Comparison of ENCODE assay signal across 7 cellular contexts in genomic region chrX:40175416-40176255, GRCh38.
DNase-seq lines count a peak whose midpoint lies in the region; ATAC-seq and TF ChIP-seq lines count a peak whose summit lies in the region.

No MANE protein-coding gene starts in this region.

- peaks cover 22 to 28% of the 10 kb centered on the region in 2 donors for H3K4me1 Mint-ChIP-seq in natural killer cell treated with Interleukin-12 subunit alpha and Interleukin-12 subunit beta and Interleukin-15 and Interleukin-18, amount 100 ng/mL, for 72 hours (ENCODE audit: low read depth in 2 of 2)

- H3K36me3 Mint-ChIP-seq in natural killer cell treated with Interleukin-12 subunit alpha and Interleukin-12 subunit beta and Interleukin-15 and Interleukin-18, amount 100 ng/mL, for 72 hours, result no peaks in the 10 kb centered on the region

- H3K27me3 Mint-ChIP-seq in natural killer cell treated with Interleukin-12 subunit alpha and Interleukin-12 subunit beta and Interleukin-15 and Interleukin-18, amount 100 ng/mL, for 72 hours, result peaks cover 0 to 14% of the 10 kb centered on the region in 2 donors

- no peaks in the 10 kb centered on the region for H3K36me3 ChIP-seq in OCI-LY1 (ENCODE audit: insufficient read depth, low read length)

- peaks cover 61% of the 10 kb centered on the region for H3K4me1 ChIP-seq in OCI-LY1 (ENCODE audit: insufficient read depth, low read length, severe bottlenecking)

- H3K79me2 ChIP-seq in OCI-LY1 (ENCODE audit: insufficient read depth, low read length), result no peaks in the 10 kb centered on the region

- H3K9me2 ChIP-seq in OCI-LY1 (ENCODE audit: low read depth, low read length), result no peaks in the 10 kb centered on the region

- DNase-seq in activated T-cell treated with anti-CD3 and anti-CD28 coated beads for 48 hours (ENCODE audit: low read depth) (peak; percentile 70), superior temporal gyrus (ENCODE audit: extremely low spot score) (peak; percentile 49)
- no peak for DNase-seq in natural killer cell treated with Interleukin-12 subunit alpha and Interleukin-12 subunit beta and Interleukin-15 and Interleukin-18, amount 100 ng/mL, for 72 hours (ENCODE audit: low spot score)

- peak overlapping the region; percentile 98 for H3K27ac ChIP-seq in OCI-LY1 (ENCODE audit: low read depth, low read length, poor library complexity, severe bottlenecking)

- 0 out of 2 replicates have a peak, but pooled peaks cover 4% of the 10 kb centered on the region for H3F3A ChIP-seq in OCI-LY1 (ENCODE audit: insufficient read depth, low read length)

- H3K4me3 ChIP-seq in OCI-LY1 (ENCODE audit: low read depth, low read length, poor library complexity, severe bottlenecking), result peak overlapping the region; percentile 77

- peak overlapping the region; percentile 80 for H3K4me2 ChIP-seq in OCI-LY1 (ENCODE audit: low read length)

- no peak for TF ChIP-seq CTCF in OCI-LY1 (IDR thresholded peaks at IDR 0.05; ENCODE audit: low read length)

- H3K9ac ChIP-seq in OCI-LY1 (ENCODE audit: low read length), result peak overlapping the region; percentile 91

- H3K27me3 ChIP-seq in OCI-LY1 (ENCODE audit: insufficient read depth, low read length), result no peaks in the 10 kb centered on the region

- peak overlapping the region; percentile 82 for H3K4me3 Mint-ChIP-seq in natural killer cell treated with Interleukin-12 subunit alpha and Interleukin-12 subunit beta and Interleukin-15 and Interleukin-18, amount 100 ng/mL, for 72 hours

- peak overlapping the region in 1 of 2 donors; percentile 78 for H3K27ac Mint-ChIP-seq in natural killer cell treated with Interleukin-12 subunit alpha and Interleukin-12 subunit beta and Interleukin-15 and Interleukin-18, amount 100 ng/mL, for 72 hours

- H3K9me3 Mint-ChIP-seq in natural killer cell treated with Interleukin-12 subunit alpha and Interleukin-12 subunit beta and Interleukin-15 and Interleukin-18, amount 100 ng/mL, for 72 hours, result no peaks in the 10 kb centered on the region

- no peak overlapping the region for H2AFZ ChIP-seq in OCI-LY1 (ENCODE audit: low read length)

- no peaks in the 10 kb centered on the region for H4K20me1 ChIP-seq in OCI-LY1 (ENCODE audit: insufficient read depth, low read length)

- no peaks in the 10 kb centered on the region for H3K9me3 ChIP-seq in OCI-LY1 (ENCODE audit: low read length)

- ATAC-seq in GM18502 (IDR thresholded peaks at IDR 0.05; ENCODE audit: poor library complexity, unreplicated experiment), result peak; percentile 42
- ATAC-seq in HG03095 (IDR thresholded peaks at IDR 0.05; ENCODE audit: unreplicated experiment), result peak; percentile 27
- peak; percentile 70 for ATAC-seq in esophagus mucosa
- ATAC-seq in natural killer cell treated with Interleukin-12 subunit alpha and Interleukin-12 subunit beta and Interleukin-15 and Interleukin-18, amount 100 ng/mL, for 72 hours, result peak; percentile 62 to 64
